Comparison of ENCODE assay signal across 8 cellular contexts in the genomic region with DNA sequence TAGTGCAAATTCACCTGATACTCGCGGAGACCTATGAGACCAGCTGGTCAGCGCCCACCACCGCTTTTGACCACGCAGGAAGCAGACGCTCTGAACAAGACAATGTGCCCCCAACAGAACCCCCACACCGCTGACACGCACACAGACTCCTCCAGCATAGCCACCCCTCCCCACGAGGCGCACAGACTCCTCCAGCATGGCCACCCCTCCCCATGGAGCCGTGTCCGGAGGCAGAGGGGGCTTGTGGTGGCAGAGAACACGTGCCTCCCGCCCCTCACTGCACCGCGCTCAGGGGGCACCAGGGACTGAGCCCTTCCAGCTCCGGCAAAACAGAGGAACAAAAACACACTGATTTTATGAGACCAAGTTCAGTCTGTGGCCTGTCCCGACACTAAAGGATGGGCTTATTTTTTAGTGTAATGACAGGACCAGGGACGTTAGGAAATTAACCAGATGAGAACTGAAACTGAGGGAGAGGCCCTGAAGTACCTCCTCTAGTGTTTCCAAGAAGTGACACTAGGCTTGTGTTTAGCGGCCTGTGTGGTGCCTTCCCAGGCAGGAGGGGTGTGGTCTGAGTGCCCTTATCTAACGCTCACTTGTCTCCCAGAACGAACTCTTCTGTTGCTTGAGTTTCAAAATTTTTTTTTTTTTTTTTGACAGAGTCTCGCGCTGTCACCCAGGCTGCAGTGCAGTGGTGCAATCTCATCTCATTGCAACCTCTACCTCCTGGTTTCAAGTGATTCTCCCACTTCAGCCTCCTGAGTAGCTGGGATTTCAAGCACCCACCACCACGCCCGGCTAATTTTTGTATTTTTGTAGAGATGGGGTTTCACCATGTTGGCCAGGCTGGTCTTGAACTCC. TPM values are rescaled to one million over a fixed set of nuclear protein-coding genes. Genes with fewer than 3 reads are reported as not detected.
DNase-seq lines count a peak whose midpoint lies in the region; ATAC-seq and TF ChIP-seq lines count a peak whose summit lies in the region.
"Had no signal": no experiment of that assay in that cellular context is flagged by ENCODE, and none has a peak within 500 bp of the region (broad histone marks: within the 10 kb centered on the region; RNA-seq: fewer than 3 reads in every experiment).

No MANE protein-coding gene starts in this region.

- H3K4me1 ChIP-seq in mucosa of descending colon (ENCODE audit: low read depth): no peaks in the 10 kb centered on the region
- H3K4me1 ChIP-seq in mammary epithelial cell (ENCODE audit: insufficient read depth, low read length): no peaks in the 10 kb centered on the region

- no peaks in the 10 kb centered on the region for H4K20me1 ChIP-seq in mammary epithelial cell (ENCODE audit: insufficient read depth, low read length)

- no peak overlapping the region for H3K4me2 ChIP-seq in mammary epithelial cell (ENCODE audit: insufficient read depth, low read depth, low read length)

- H3K9me3 ChIP-seq in mucosa of descending colon (no peaks in the 10 kb centered on the region), mammary epithelial cell (replicated peaks; ENCODE audit: insufficient read depth, low read length) (no peaks in the 10 kb centered on the region)

- in situ Hi-C loops in mammary epithelial cell (cut with MboI; ENCODE audit: low sequenced_read_pairs in 2 of 2): no loop called here

- intact Hi-C loops in mucosa of descending colon (cut with DNase I, micrococcal nuclease): no loop called here
- intact Hi-C loops in mammary epithelial cell (cut with micrococcal nuclease): no loop called here

- no peaks in the 10 kb centered on the region for H3K79me2 ChIP-seq in mammary epithelial cell (ENCODE audit: insufficient read depth, low read length)

- H3K36me3 ChIP-seq in mucosa of descending colon (ENCODE audit: low read depth) (no peaks in the 10 kb centered on the region), mammary epithelial cell (ENCODE audit: insufficient read depth, low read length) (no peaks in the 10 kb centered on the region)

- DNase-seq in SIG-M5 treated with dmso at 0.1 percent for 504 hours (lab: John Stamatoyannopoulos, UW; ENCODE audit: unreplicated experiment) (peak; percentile 99), mucosa of descending colon (no peak), foreskin fibroblast (no peak), mammary epithelial cell (no peak), HK-2 (ENCODE audit: unreplicated experiment) (no peak)

- ATAC-seq in GM18873 (IDR thresholded peaks at IDR 0.05; ENCODE audit: low FRiP score, unreplicated experiment) (peak; percentile 72), GM21825 (IDR thresholded peaks at IDR 0.05; ENCODE audit: unreplicated experiment) (peak; percentile 71), mucosa of descending colon (peak; percentile 67)

- no peak overlapping the region for H3K9ac ChIP-seq in mammary epithelial cell (ENCODE audit: insufficient read depth, low read length)

- dilution Hi-C loops in mammary epithelial cell (cut with HindIII; ENCODE audit: low sequenced_read_pairs): loop anchor here (5.0 kb wide), 2 partner anchors 37 to 83 kb away; no protein-coding TSS in a partner anchor

- TF ChIP-seq CTCF in mucosa of descending colon (IDR thresholded peaks at IDR 0.05) (no peak), foreskin fibroblast (IDR thresholded peaks at IDR 0.05; ENCODE audit: low read depth, low read length) (no peak), mammary epithelial cell (conservative IDR thresholded peaks at IDR 0.05 in 1 of 2, IDR thresholded peaks at IDR 0.05 in 1 of 2; ENCODE audit: extremely low read depth in 1 of 2, insufficient read depth in 1 of 2, low read depth in 1 of 2, low read length in 2 of 2) (no peak)

- H3K27me3 ChIP-seq in mammary epithelial cell (ENCODE audit: insufficient read depth, low read length): no peaks in the 10 kb centered on the region

- no peak overlapping the region for H3K27ac ChIP-seq in mammary epithelial cell (ENCODE audit: insufficient read depth, low read depth, low read length)
- H3K27ac ChIP-seq: SK-N-MC had no signal

- 85% methylated on average over 10 of the region's 26 CpGs for WGBS in mammary epithelial cell (ENCODE audit: low coverage, missing lambda C conversion rate)

- CTCF ChIA-PET in mammary epithelial cell (lab: Charles Lee; ENCODE audit: low non-redundant PET): no interaction called here

- H2AFZ ChIP-seq in mammary epithelial cell (ENCODE audit: low read depth, low read length): no peak overlapping the region

- no TSS peak for BruUV-seq in mammary epithelial cell (replicated peaks; lab: Mats Ljungman, UMichigan)

- H3K4me3 ChIP-seq in mucosa of descending colon (no peak overlapping the region), foreskin fibroblast (ENCODE audit: low read depth in 1 of 2, low read length in 2 of 2) (no peak overlapping the region), mammary epithelial cell (replicated peaks in 1 of 3; ENCODE audit: insufficient read depth in 1 of 3, low read depth in 2 of 3, low read length in 3 of 3) (no peak overlapping the region)
- H3K4me3 ChIP-seq: SK-N-MC had no signal

RNA-seq across cellular contexts. Expression of a gene that starts 10.0 kb away (rescaled TPM):
- 100 to 1,000 TPM in 1 of 3 donors, 10 to 100 TPM in 2; 77.7 to 120 (median 97.7) TPM for total RNA-seq in mucosa of descending colon
- 10 to 100 TPM; 32.5 to 35.8 TPM for total RNA-seq in mammary epithelial cell
- 13.1 TPM for polyA plus RNA-seq in mammary epithelial cell
- 49.0 TPM for polyA minus RNA-seq in mammary epithelial cell
